ENCODE assay signal across 10 cellular contexts in the genomic region with DNA sequence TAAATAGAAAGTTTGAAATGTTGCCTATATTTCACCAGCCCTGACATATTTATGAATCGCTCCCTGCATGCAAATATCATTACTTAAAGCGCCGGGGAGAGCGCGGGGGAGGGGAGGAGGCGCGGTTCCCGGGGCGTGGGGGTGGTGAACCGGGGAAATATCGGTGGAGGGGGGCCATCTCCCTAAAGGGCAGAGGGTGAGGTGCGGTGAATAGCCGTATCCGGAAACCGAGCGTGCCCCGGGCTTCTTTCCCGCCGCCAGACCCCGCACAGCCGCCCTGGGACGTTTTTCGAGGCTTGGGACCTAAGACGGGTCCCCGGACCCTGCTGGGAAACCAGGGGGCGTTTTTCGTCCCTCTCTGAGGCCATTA. TPM values are rescaled to one million over a fixed set of nuclear protein-coding genes. Genes with fewer than 3 reads are reported as not detected.
DNase-seq lines count a peak whose midpoint lies in the region; ATAC-seq and TF ChIP-seq lines count a peak whose summit lies in the region.
"Had no signal": no experiment of that assay in that cellular context is flagged by ENCODE, and none has a peak within 500 bp of the region (broad histone marks: within the 10 kb centered on the region; RNA-seq: fewer than 3 reads in every experiment).

No MANE protein-coding gene starts in this region.

- ATAC-seq in GM21529 (IDR thresholded peaks at IDR 0.05; ENCODE audit: unreplicated experiment) (no peak), GM19467 (IDR thresholded peaks at IDR 0.05; ENCODE audit: unreplicated experiment) (no peak), GM18861 (IDR thresholded peaks at IDR 0.05; ENCODE audit: unreplicated experiment) (no peak), GM21528 (IDR thresholded peaks at IDR 0.05; ENCODE audit: low FRiP score, unreplicated experiment) (no peak)

- peaks cover 91% of the 10 kb centered on the region for H3K27me3 ChIP-seq in neutrophil

- H3K27ac ChIP-seq in C4-2B (peak overlapping the region; percentile 90), neutrophil (no peak overlapping the region)

- no peak for TF ChIP-seq CTCF in C4-2B (conservative IDR thresholded peaks at IDR 0.05)
- no peak for TF ChIP-seq CTCF in epithelial cell of proximal tubule (conservative IDR thresholded peaks at IDR 0.05; ENCODE audit: low read depth, low read length)
- no peak for TF ChIP-seq CTCF in neutrophil (IDR thresholded peaks at IDR 0.05)

- H3K9me3 ChIP-seq in neutrophil: no peaks in the 10 kb centered on the region

- H3K4me3 ChIP-seq in epithelial cell of proximal tubule (ENCODE audit: low read depth, low read length) (peak overlapping the region; percentile 89), neutrophil (ENCODE audit: low read depth in 1 of 2, low read length in 1 of 2) (peak overlapping the region; percentile 73 to 90)

- DNase-seq in NCI-H526 (lab: John Stamatoyannopoulos, UW) (peak; percentile 57 to 82), epithelial cell of proximal tubule (ENCODE audit: low read depth) (no peak)
- DNase-seq: foreskin melanocyte; stimulated activated naive CD4-positive, alpha-beta T cell treated with Interleukin-2 at 50 U/mL for 16 hours had no signal

- peaks cover 43 to 49% of the 10 kb centered on the region in 2 experiments for H3K4me1 ChIP-seq in neutrophil (ENCODE audit: control insufficient read depth in 1 of 2, insufficient read depth in 1 of 2, low read depth in 1 of 2, low read length in 1 of 2)

- H3K36me3 ChIP-seq in neutrophil: no peaks in the 10 kb centered on the region

RNA-seq across cellular contexts. Expression of a gene that starts 6.9 kb away (rescaled TPM):
- 8.5 and 9.6 TPM in 2 replicates for total RNA-seq in epithelial cell of proximal tubule

RNA-seq across cellular contexts. Expression of a gene that starts 22.9 kb away (rescaled TPM):
- total RNA-seq in epithelial cell of proximal tubule: 0.75 and 7.2 TPM in 2 replicates
